ENCODE assay signal across 18 cellular contexts in genomic region chr1:9078949-9079500, GRCh38. TPM values are rescaled to one million over a fixed set of nuclear protein-coding genes. Genes with fewer than 3 reads are reported as not detected.
DNase-seq lines count a peak whose midpoint lies in the region; ATAC-seq, FAIRE-seq and TF ChIP-seq lines count a peak whose summit lies in the region.
"Had no signal": no experiment of that assay in that cellular context is flagged by ENCODE, and none has a peak within 500 bp of the region (broad histone marks: within the 10 kb centered on the region; RNA-seq: fewer than 3 reads in every experiment).

No MANE protein-coding gene starts in this region.

- ATAC-seq in activated CD8-positive, alpha-beta T cell treated with anti-CD3 and anti-CD28 coated beads, Interleukin-2, amount 10 ng/mL, durations not matched to agents 7 days and 5 days = peak; percentile 28
- no peak for ATAC-seq in activated CD8-positive, alpha-beta T cell treated with anti-CD3 and anti-CD28 coated beads for 36 hours
- ATAC-seq in HG03159 (IDR thresholded peaks at IDR 0.05; ENCODE audit: unreplicated experiment) = no peak

- H3K9me3 Mint-ChIP-seq in activated CD8-positive, alpha-beta T cell treated with anti-CD3 and anti-CD28 coated beads, Interleukin-2, amount 10 ng/mL, durations not matched to agents 7 days and 5 days (ENCODE audit: insufficient read depth) = no peaks in the 10 kb centered on the region
- no peaks in the 10 kb centered on the region for H3K9me3 Mint-ChIP-seq in activated CD8-positive, alpha-beta T cell treated with anti-CD3 and anti-CD28 coated beads for 36 hours
- no peaks in the 10 kb centered on the region for H3K9me3 Mint-ChIP-seq in type B pancreatic cell
- H3K9me3 Mint-ChIP-seq in activated T-helper 1 cell treated with anti-CD3 and anti-CD28 coated beads, Interleukin-12 subunit alpha, Interleukin-12 subunit beta, Interleukin-2, Interleukin-4 antibody, amounts not matched to agents 30 ng/mL and 10 ng/mL and 1 ng/mL, durations not matched to agents 14 hours and 24 hours and 36 hours = no peaks in the 10 kb centered on the region
- H3K9me3 Mint-ChIP-seq: stimulated activated naive CD8-positive, alpha-beta T cell treated with anti-CD3 and anti-CD28 coated beads, Interleukin-15, amount 100 ng/mL, for 72 hours had no signal

- peaks cover 60% of the 10 kb centered on the region for H3K4me1 Mint-ChIP-seq in activated CD8-positive, alpha-beta T cell treated with anti-CD3 and anti-CD28 coated beads, Interleukin-2, amount 10 ng/mL, durations not matched to agents 7 days and 5 days (ENCODE audit: low read depth)
- peaks cover 17% of the 10 kb centered on the region for H3K4me1 Mint-ChIP-seq in activated CD8-positive, alpha-beta T cell treated with anti-CD3 and anti-CD28 coated beads for 36 hours (ENCODE audit: low read depth)
- H3K4me1 Mint-ChIP-seq in type B pancreatic cell (ENCODE audit: unreplicated experiment) = peaks cover 8% of the 10 kb centered on the region
- H3K4me1 Mint-ChIP-seq in activated T-helper 1 cell treated with anti-CD3 and anti-CD28 coated beads, Interleukin-12 subunit alpha, Interleukin-12 subunit beta, Interleukin-2, Interleukin-4 antibody, amounts not matched to agents 30 ng/mL and 10 ng/mL and 1 ng/mL, durations not matched to agents 14 hours and 24 hours and 36 hours (ENCODE audit: low read depth) = peaks cover 59% of the 10 kb centered on the region

- no peak overlapping the region for H3K4me3 ChIP-seq in kidney (ENCODE audit: low read length in 2 of 2)
- H3K4me3 ChIP-seq: esophagus muscularis mucosa, uterus had no signal

- H3K27ac Mint-ChIP-seq in activated CD8-positive, alpha-beta T cell treated with anti-CD3 and anti-CD28 coated beads, Interleukin-2, amount 10 ng/mL, durations not matched to agents 7 days and 5 days = no peak overlapping the region
- H3K27ac Mint-ChIP-seq in activated CD8-positive, alpha-beta T cell treated with anti-CD3 and anti-CD28 coated beads for 36 hours = no peak overlapping the region
- peak overlapping the region; percentile 75 for H3K27ac Mint-ChIP-seq in type B pancreatic cell
- H3K27ac Mint-ChIP-seq in activated T-helper 1 cell treated with anti-CD3 and anti-CD28 coated beads, Interleukin-12 subunit alpha, Interleukin-12 subunit beta, Interleukin-2, Interleukin-4 antibody, amounts not matched to agents 30 ng/mL and 10 ng/mL and 1 ng/mL, durations not matched to agents 14 hours and 24 hours and 36 hours = no peak overlapping the region
- H3K27ac Mint-ChIP-seq: stimulated activated naive CD8-positive, alpha-beta T cell treated with anti-CD3 and anti-CD28 coated beads, Interleukin-15, amount 100 ng/mL, for 72 hours had no signal

- H3K9ac ChIP-seq in kidney (ENCODE audit: low read length in 2 of 2) = no peak overlapping the region
- H3K9ac ChIP-seq: SK-N-SH had no signal

- TF ChIP-seq CTCF in activated CD8-positive, alpha-beta T cell treated with anti-CD3 and anti-CD28 coated beads for 36 hours (IDR thresholded peaks at IDR 0.05) = no peak
- no peak for TF ChIP-seq CTCF in RWPE1 (conservative IDR thresholded peaks at IDR 0.05; ENCODE audit: low read depth)
- TF ChIP-seq CTCF in kidney (IDR thresholded peaks at IDR 0.05; ENCODE audit: borderline replicate concordance, extremely low read depth, insufficient read depth) = no peak
- no peak for TF ChIP-seq CTCF in type B pancreatic cell (conservative IDR thresholded peaks at IDR 0.05)

- H3K27ac ChIP-seq in RWPE1 (peak overlapping the region; percentile 70), kidney (ENCODE audit: low read depth in 2 of 2, low read length in 2 of 2) (peak overlapping the region; percentile 36 to 62)
- H3K27ac ChIP-seq: esophagus muscularis mucosa, uterus, VCaP had no signal

- H3K27me3 Mint-ChIP-seq in activated CD8-positive, alpha-beta T cell treated with anti-CD3 and anti-CD28 coated beads, Interleukin-2, amount 10 ng/mL, durations not matched to agents 7 days and 5 days (ENCODE audit: low read depth) = peaks cover 45% of the 10 kb centered on the region
- H3K27me3 Mint-ChIP-seq in activated CD8-positive, alpha-beta T cell treated with anti-CD3 and anti-CD28 coated beads for 36 hours = peaks cover 29% of the 10 kb centered on the region
- H3K27me3 Mint-ChIP-seq in type B pancreatic cell = peaks cover 4% of the 10 kb centered on the region
- peaks cover 16% of the 10 kb centered on the region for H3K27me3 Mint-ChIP-seq in activated T-helper 1 cell treated with anti-CD3 and anti-CD28 coated beads, Interleukin-12 subunit alpha, Interleukin-12 subunit beta, Interleukin-2, Interleukin-4 antibody, amounts not matched to agents 30 ng/mL and 10 ng/mL and 1 ng/mL, durations not matched to agents 14 hours and 24 hours and 36 hours (ENCODE audit: insufficient read depth)

- peaks cover 12 to 13% of the 10 kb centered on the region in 2 donors for H3K4me1 ChIP-seq in kidney (ENCODE audit: control insufficient read depth in 1 of 2, insufficient read depth in 1 of 2, low read depth in 1 of 2, low read length in 2 of 2)
- H3K4me1 ChIP-seq: uterus had no signal

- POLR2A ChIA-PET in activated CD8-positive, alpha-beta T cell treated with anti-CD3 and anti-CD28 coated beads, Interleukin-2, amount 10 ng/mL, durations not matched to agents 7 days and 5 days (lab: Charles Lee) = interaction anchor here (0.7 kb wide), 1 partner anchor 648 kb away, joined by 3 read pairs; no protein-coding TSS in a partner anchor
- POLR2A ChIA-PET in activated CD8-positive, alpha-beta T cell treated with anti-CD3 and anti-CD28 coated beads for 36 hours (lab: Charles Lee) = no interaction called here
- POLR2A ChIA-PET in RWPE1 (lab: Yijun Ruan, JAX; ENCODE audit: low non-redundant PET) = no interaction called here

- CTCF ChIA-PET in activated CD8-positive, alpha-beta T cell treated with anti-CD3 and anti-CD28 coated beads, Interleukin-2, amount 10 ng/mL, durations not matched to agents 7 days and 5 days (lab: Charles Lee) = no interaction called here
- CTCF ChIA-PET in activated CD8-positive, alpha-beta T cell treated with anti-CD3 and anti-CD28 coated beads for 36 hours (lab: Charles Lee) = interaction anchor here (0.9 kb wide), 1 partner anchor 74 kb away, joined by 3 read pairs; no protein-coding TSS in a partner anchor
- CTCF ChIA-PET in RWPE1 (lab: Yijun Ruan, JAX) = no interaction called here

- H3K36me3 ChIP-seq in kidney (ENCODE audit: control insufficient read depth in 1 of 2, insufficient read depth in 2 of 2, low read length in 2 of 2) = no peaks in the 10 kb centered on the region
- H3K36me3 ChIP-seq: esophagus muscularis mucosa, uterus had no signal

- H3K9me3 ChIP-seq in kidney (ENCODE audit: control insufficient read depth in 1 of 2, low read length in 2 of 2) = no peaks in the 10 kb centered on the region
- H3K9me3 ChIP-seq: esophagus muscularis mucosa, SK-N-SH, uterus had no signal

- intact Hi-C loops in activated CD8-positive, alpha-beta T cell treated with anti-CD3 and anti-CD28 coated beads for 36 hours (cut with micrococcal nuclease) = no loop called here
- intact Hi-C loops in kidney (cut with DNase I) = no loop called here
- intact Hi-C loops in activated T-helper 1 cell treated with anti-CD3 and anti-CD28 coated beads, Interleukin-12 subunit alpha, Interleukin-12 subunit beta, Interleukin-2, Interleukin-4 antibody, amounts not matched to agents 30 ng/mL and 10 ng/mL and 1 ng/mL, durations not matched to agents 14 hours and 24 hours and 36 hours (cut with micrococcal nuclease) = no loop called here

- no peak for DNase-seq in activated CD8-positive, alpha-beta T cell treated with anti-CD3 and anti-CD28 coated beads, Interleukin-2, amount 10 ng/mL, durations not matched to agents 7 days and 5 days
- no peak for DNase-seq in activated CD8-positive, alpha-beta T cell treated with anti-CD3 and anti-CD28 coated beads for 36 hours
- DNase-seq in RWPE1 (ENCODE audit: low spot score) (no peak), kidney (no peak), type B pancreatic cell (ENCODE audit: extremely low spot score, unreplicated experiment) (no peak), NCI-H82 treated with DMSO at 0.1 percent for 48 hours (lab: John Stamatoyannopoulos, UW; ENCODE audit: unreplicated experiment) (no peak)
- no peak for DNase-seq in activated T-helper 1 cell treated with anti-CD3 and anti-CD28 coated beads, Interleukin-12 subunit alpha, Interleukin-12 subunit beta, Interleukin-2, Interleukin-4 antibody, amounts not matched to agents 30 ng/mL and 10 ng/mL and 1 ng/mL, durations not matched to agents 14 hours and 24 hours and 36 hours (ENCODE audit: low spot score)
- DNase-seq: activated naive CD4-positive, alpha-beta T cell; dermis blood vessel endothelial cell; NCI-H1417 treated with DMSO at 0.1 percent for 48 hours; NCI-H226; retina; SK-N-SH; stimulated activated naive CD8-positive, alpha-beta T cell treated with anti-CD3 and anti-CD28 coated beads, Interleukin-15, amount 100 ng/mL, for 72 hours; uterus had no signal

- H3K36me3 Mint-ChIP-seq in activated CD8-positive, alpha-beta T cell treated with anti-CD3 and anti-CD28 coated beads, Interleukin-2, amount 10 ng/mL, durations not matched to agents 7 days and 5 days (ENCODE audit: low read depth) = peaks cover 3% of the 10 kb centered on the region
- H3K36me3 Mint-ChIP-seq in activated CD8-positive, alpha-beta T cell treated with anti-CD3 and anti-CD28 coated beads for 36 hours (ENCODE audit: low read depth) = no peaks in the 10 kb centered on the region
- H3K36me3 Mint-ChIP-seq in type B pancreatic cell = no peaks in the 10 kb centered on the region
- H3K36me3 Mint-ChIP-seq in activated T-helper 1 cell treated with anti-CD3 and anti-CD28 coated beads, Interleukin-12 subunit alpha, Interleukin-12 subunit beta, Interleukin-2, Interleukin-4 antibody, amounts not matched to agents 30 ng/mL and 10 ng/mL and 1 ng/mL, durations not matched to agents 14 hours and 24 hours and 36 hours (ENCODE audit: low read depth) = no peaks in the 10 kb centered on the region

- FAIRE-seq in kidney (lab: Jason Lieb, UNC) = no peak

- no peak overlapping the region for H3K4me3 Mint-ChIP-seq in activated CD8-positive, alpha-beta T cell treated with anti-CD3 and anti-CD28 coated beads, Interleukin-2, amount 10 ng/mL, durations not matched to agents 7 days and 5 days
- no peak overlapping the region for H3K4me3 Mint-ChIP-seq in activated CD8-positive, alpha-beta T cell treated with anti-CD3 and anti-CD28 coated beads for 36 hours
- H3K4me3 Mint-ChIP-seq in type B pancreatic cell = peak overlapping the region; percentile 6
- no peak overlapping the region for H3K4me3 Mint-ChIP-seq in activated T-helper 1 cell treated with anti-CD3 and anti-CD28 coated beads, Interleukin-12 subunit alpha, Interleukin-12 subunit beta, Interleukin-2, Interleukin-4 antibody, amounts not matched to agents 30 ng/mL and 10 ng/mL and 1 ng/mL, durations not matched to agents 14 hours and 24 hours and 36 hours
- H3K4me3 Mint-ChIP-seq: stimulated activated naive CD8-positive, alpha-beta T cell treated with anti-CD3 and anti-CD28 coated beads, Interleukin-15, amount 100 ng/mL, for 72 hours had no signal

RNA-seq across cellular contexts. Expression of gene SLC2A5, which starts 9.6 kb away (rescaled TPM):
- total RNA-seq in activated CD8-positive, alpha-beta T cell treated with anti-CD3 and anti-CD28 coated beads, Interleukin-2, amount 10 ng/mL, durations not matched to agents 7 days and 5 days = not detected
- not detected for total RNA-seq in activated CD8-positive, alpha-beta T cell treated with anti-CD3 and anti-CD28 coated beads for 36 hours
- total RNA-seq in kidney = 6.4 TPM
- polyA plus RNA-seq in kidney (ENCODE audit: insufficient read depth, low read depth, low replicate concordance) = 9.0 TPM
- 2.7 and 10.7 TPM in 2 replicates for total RNA-seq in type B pancreatic cell (ENCODE audit: low replicate concordance)
- 0.05 TPM in 1 of 2 replicates, not detected in the other for total RNA-seq in activated T-helper 1 cell treated with anti-CD3 and anti-CD28 coated beads, Interleukin-12 subunit alpha, Interleukin-12 subunit beta, Interleukin-2, Interleukin-4 antibody, amounts not matched to agents 30 ng/mL and 10 ng/mL and 1 ng/mL, durations not matched to agents 14 hours and 24 hours and 36 hours

RNA-seq across cellular contexts. Expression of gene GPR157, which starts 49.9 kb away (rescaled TPM):
- total RNA-seq in activated CD8-positive, alpha-beta T cell treated with anti-CD3 and anti-CD28 coated beads, Interleukin-2, amount 10 ng/mL, durations not matched to agents 7 days and 5 days = 1 to 10 TPM; 1.2 to 1.4 TPM
- 1 to 10 TPM; 3.4 to 4.7 TPM for total RNA-seq in activated CD8-positive, alpha-beta T cell treated with anti-CD3 and anti-CD28 coated beads for 36 hours
- total RNA-seq in kidney (9.1 TPM), type B pancreatic cell (ENCODE audit: low replicate concordance) (7.7 and 26.6 TPM in 2 replicates)
- 3.2 TPM for polyA plus RNA-seq in kidney (ENCODE audit: insufficient read depth, low read depth, low replicate concordance)
- total RNA-seq in activated T-helper 1 cell treated with anti-CD3 and anti-CD28 coated beads, Interleukin-12 subunit alpha, Interleukin-12 subunit beta, Interleukin-2, Interleukin-4 antibody, amounts not matched to agents 30 ng/mL and 10 ng/mL and 1 ng/mL, durations not matched to agents 14 hours and 24 hours and 36 hours = 2.8 and 3.8 TPM in 2 replicates

RNA-seq across cellular contexts. Expression of gene SLC2A7, which starts 52.8 kb away (rescaled TPM):
- under 1 TPM; 0.16 to 0.18 TPM for total RNA-seq in activated CD8-positive, alpha-beta T cell treated with anti-CD3 and anti-CD28 coated beads, Interleukin-2, amount 10 ng/mL, durations not matched to agents 7 days and 5 days
- under 1 TPM in 1 of 2 experiments, not detected in 1; 0.20 TPM for total RNA-seq in activated CD8-positive, alpha-beta T cell treated with anti-CD3 and anti-CD28 coated beads for 36 hours
- total RNA-seq in kidney (not detected), type B pancreatic cell (ENCODE audit: low replicate concordance) (not detected in 2 replicates)
- not detected for polyA plus RNA-seq in kidney (ENCODE audit: insufficient read depth, low read depth, low replicate concordance)
- total RNA-seq in activated T-helper 1 cell treated with anti-CD3 and anti-CD28 coated beads, Interleukin-12 subunit alpha, Interleukin-12 subunit beta, Interleukin-2, Interleukin-4 antibody, amounts not matched to agents 30 ng/mL and 10 ng/mL and 1 ng/mL, durations not matched to agents 14 hours and 24 hours and 36 hours = not detected in 2 replicates
- total RNA-seq: esophagus muscularis mucosa, uterus had no signal
- polyA plus RNA-seq: SK-N-SH had no signal
